18 cellular contexts compared by ENCODE assay signal in genomic region chr1:89484097-89485038, GRCh38. TPM values are rescaled to one million over a fixed set of nuclear protein-coding genes. Genes with fewer than 3 reads are reported as not detected.
DNase-seq lines count a peak whose midpoint lies in the region; ATAC-seq, FAIRE-seq and TF ChIP-seq lines count a peak whose summit lies in the region.
"Had no signal": no experiment of that assay in that cellular context is flagged by ENCODE, and none has a peak within 500 bp of the region (broad histone marks: within the 10 kb centered on the region; RNA-seq: fewer than 3 reads in every experiment).

No MANE protein-coding gene starts in this region.

- H3K9me3 Mint-ChIP-seq in activated T-helper 17 cell treated with anti-CD3 and anti-CD28 coated beads, Interleukin-2, amount 50 U/mL, for 72 hours, result peaks cover 7% of the 10 kb centered on the region
- H3K9me3 Mint-ChIP-seq in endodermal cell, result peaks cover 23% of the 10 kb centered on the region
- H3K9me3 Mint-ChIP-seq: effector memory CD8-positive, alpha-beta T cell had no signal

- ATAC-seq in activated T-helper 17 cell treated with anti-CD3 and anti-CD28 coated beads, Interleukin-2, amount 50 U/mL, for 72 hours (replicated peaks), result peak; percentile 64
- no peak for ATAC-seq in HG03521 (IDR thresholded peaks at IDR 0.05; ENCODE audit: unreplicated experiment)
- ATAC-seq: left lung had no signal

- no peak overlapping the region for H3K9ac ChIP-seq in endodermal cell (ENCODE audit: extremely low read depth, low read length, poor library complexity, severe bottlenecking)
- H3K9ac ChIP-seq: SK-N-SH had no signal

- H3K27ac ChIP-seq in endodermal cell (ENCODE audit: low read depth, low read length), result no peak overlapping the region
- H3K27ac ChIP-seq: left lung had no signal

- WGBS in endodermal cell (ENCODE audit: insufficient coverage in 1 of 2, insufficient read length in 1 of 2), 2 experiments, result 0% methylated on average over 1 of the region's 3 CpGs

- TF ChIP-seq CTCF in GM12865 (IDR thresholded peaks at IDR 0.05; ENCODE audit: insufficient read depth, low read depth, low read length, missing control alignments), result no peak
- TF ChIP-seq CTCF in endodermal cell (conservative IDR thresholded peaks at IDR 0.05), result no peak

- no peaks in the 10 kb centered on the region for H3K27me3 Mint-ChIP-seq in activated T-helper 17 cell treated with anti-CD3 and anti-CD28 coated beads, Interleukin-2, amount 50 U/mL, for 72 hours
- H3K27me3 Mint-ChIP-seq in endodermal cell (ENCODE audit: insufficient read depth), result no peaks in the 10 kb centered on the region
- H3K27me3 Mint-ChIP-seq: progenitor cell of endocrine pancreas had no signal

- H3K4me1 Mint-ChIP-seq in activated T-helper 17 cell treated with anti-CD3 and anti-CD28 coated beads, Interleukin-2, amount 50 U/mL, for 72 hours, result peaks cover 16% of the 10 kb centered on the region
- H3K4me1 Mint-ChIP-seq in endodermal cell, result no peaks in the 10 kb centered on the region

- no peak overlapping the region for H3K4me3 Mint-ChIP-seq in activated T-helper 17 cell treated with anti-CD3 and anti-CD28 coated beads, Interleukin-2, amount 50 U/mL, for 72 hours
- no peak overlapping the region for H3K4me3 Mint-ChIP-seq in endodermal cell
- H3K4me3 Mint-ChIP-seq: effector memory CD8-positive, alpha-beta T cell; mesothelial cell of epicardium had no signal

- H3K4me3 ChIP-seq in GM12865 (ENCODE audit: low read depth, low read length) (no peak overlapping the region), endodermal cell (ENCODE audit: low read length) (no peak overlapping the region)
- H3K4me3 ChIP-seq: left lung had no signal

- H3K36me3 ChIP-seq in endodermal cell (ENCODE audit: control insufficient read depth, insufficient read depth, low read length), result no peaks in the 10 kb centered on the region
- H3K36me3 ChIP-seq: left lung had no signal

- no peak for FAIRE-seq in RCC 7860 (lab: Jason Lieb, UNC)
- FAIRE-seq: GM12892 had no signal

- peaks cover 12% of the 10 kb centered on the region for H3K9me3 ChIP-seq in endodermal cell (ENCODE audit: control insufficient read depth, low read length)
- H3K9me3 ChIP-seq: SK-N-SH had no signal

- no peaks in the 10 kb centered on the region for H3K27me3 ChIP-seq in endodermal cell (ENCODE audit: control insufficient read depth, insufficient read depth, low read length, poor library complexity, severe bottlenecking)
- H3K27me3 ChIP-seq: left lung had no signal

- peak; percentile 2 for DNase-seq in NCI-H1092 treated with DMSO at 0.1 percent for 48 hours (lab: John Stamatoyannopoulos, UW)
- no peak for DNase-seq in NCI-H1092 (lab: John Stamatoyannopoulos, UW)
- DNase-seq in GM12865 (ENCODE audit: low read depth), result peak; percentile 12
- peak; percentile 80 for DNase-seq in NOMO-1 treated with DMSO at 0.1 percent for 48 hours (lab: John Stamatoyannopoulos, UW; ENCODE audit: unreplicated experiment)
- no peak for DNase-seq in RCC 7860 (ENCODE audit: low spot score)
- DNase-seq in endodermal cell, result no peak
- DNase-seq: activated CD4-positive, alpha-beta T cell treated with anti-CD3 and anti-CD28 coated beads, Interleukin-2, amount 50 U/mL, for 4 hours; Calu3; effector memory CD8-positive, alpha-beta T cell; glutamatergic neuron; left lung; SK-N-SH; stimulated activated CD4-positive, alpha-beta T cell treated with anti-CD3 and anti-CD28 coated beads, Interleukin-2, amount 100 ng/mL, for 48 hours had no signal

- H3K27ac Mint-ChIP-seq in activated T-helper 17 cell treated with anti-CD3 and anti-CD28 coated beads, Interleukin-2, amount 50 U/mL, for 72 hours, result no peak overlapping the region
- no peak overlapping the region for H3K27ac Mint-ChIP-seq in endodermal cell
- H3K27ac Mint-ChIP-seq: effector memory CD8-positive, alpha-beta T cell; mesothelial cell of epicardium; progenitor cell of endocrine pancreas had no signal

- H3K4me1 ChIP-seq in endodermal cell (ENCODE audit: control insufficient read depth, insufficient read depth, low read length), result no peaks in the 10 kb centered on the region

- no peaks in the 10 kb centered on the region for H3K36me3 Mint-ChIP-seq in activated T-helper 17 cell treated with anti-CD3 and anti-CD28 coated beads, Interleukin-2, amount 50 U/mL, for 72 hours (ENCODE audit: low read depth)
- H3K36me3 Mint-ChIP-seq in endodermal cell (ENCODE audit: low read depth), result peaks cover 1% of the 10 kb centered on the region

RNA-seq across cellular contexts. Expression of gene LRRC8B, which starts 40.3 kb away (rescaled TPM):
- total RNA-seq in activated T-helper 17 cell treated with anti-CD3 and anti-CD28 coated beads, Interleukin-2, amount 50 U/mL, for 72 hours, result 10 to 100 TPM; 16.3 to 45.8 TPM
- total RNA-seq in endodermal cell, result 10 to 100 TPM; 39.2 to 39.4 TPM
- polyA plus RNA-seq in endodermal cell (2013, experiment 1 of 2), result 14.3 TPM
- 15.8 TPM for polyA plus RNA-seq in endodermal cell (2013, experiment 2 of 2)

Comparison
In these comparisons a context has a peak if more than half of its experiments do, and no peak if none do; other contexts are left out.
1. DNase-seq: peak in NCI-H1092 treated with DMSO at 0.1 percent for 48 hours (single experiment), GM12865 (single experiment) and NOMO-1 treated with DMSO at 0.1 percent for 48 hours (single experiment); none in NCI-H1092 (single experiment), RCC 7860 (single experiment) and endodermal cell (single experiment).